Comparison of ENCODE assay signal across 25 cellular contexts in genomic region chr21:42550817-42551216, GRCh38. TPM values are rescaled to one million over a fixed set of nuclear protein-coding genes. Genes with fewer than 3 reads are reported as not detected.
DNase-seq lines count a peak whose midpoint lies in the region; FAIRE-seq and TF ChIP-seq lines count a peak whose summit lies in the region.
"Had no signal": no experiment of that assay in that cellular context is flagged by ENCODE, and none has a peak within 500 bp of the region (broad histone marks: within the 10 kb centered on the region; RNA-seq: fewer than 3 reads in every experiment).

No MANE protein-coding gene starts in this region.

- no peak overlapping the region for H3K56ac ChIP-seq in H1 (replicated peaks; ENCODE audit: insufficient read length, low read depth, low read length)

- H4K20me1 ChIP-seq in H1 (replicated peaks in 1 of 2; ENCODE audit: control insufficient read depth in 1 of 2, insufficient read depth in 2 of 2, low read length in 2 of 2): no peaks in the 10 kb centered on the region

- TF ChIP-seq CTCF in H1 (IDR thresholded peaks at IDR 0.05; ENCODE audit: control extremely low read depth in 1 of 3, insufficient read depth in 1 of 3, low read depth in 1 of 3, low read length in 3 of 3): no peak
- TF ChIP-seq CTCF in GM10248 (IDR thresholded peaks at IDR 0.05; ENCODE audit: control extremely low read depth, extremely low read depth, low read depth, missing control alignments): no peak

- no peak overlapping the region for H4K5ac ChIP-seq in H1 (ENCODE audit: insufficient read length, low read depth, low read length)

- CTCF ChIA-PET in H1 (lab: Charles Lee; ENCODE audit: partially characterized antibody) (interaction anchor here (2.1 kb wide), 1 partner anchor 12 kb away, joined by 7 read pairs; no protein-coding TSS in a partner anchor), GM10248 (lab: Yijun Ruan, JAX) (no interaction called here)

- no peaks in the 10 kb centered on the region for H3K79me1 ChIP-seq in H1 (ENCODE audit: low read depth, low read length)

- no peak overlapping the region for H3K27ac ChIP-seq in H1 (ENCODE audit: low read depth, low read length)
- H3K27ac ChIP-seq in small intestine (ENCODE audit: low read depth in 1 of 2, low read length in 1 of 2): no peak overlapping the region
- H3K27ac ChIP-seq: BLaER1, heart right ventricle, neutrophil, right lobe of liver had no signal

- no peak overlapping the region for H2BK15ac ChIP-seq in H1 (ENCODE audit: low read length)

- H3K14ac ChIP-seq in H1 (ENCODE audit: insufficient read length): no peak overlapping the region

- H2BK20ac ChIP-seq in H1 (ENCODE audit: low read length): no peak overlapping the region

- H2BK120ac ChIP-seq in H1 (replicated peaks; ENCODE audit: low read depth, low read length): no peak overlapping the region

- POLR2A ChIA-PET in H1 (lab: Charles Lee; ENCODE audit: partially characterized antibody): no interaction called here
- POLR2A ChIA-PET in GM10248 (lab: Yijun Ruan, JAX): no interaction called here

- H3K4me3 ChIP-seq in H1 (ENCODE audit: extremely low read depth in 1 of 4, insufficient read depth in 2 of 4, low read depth in 3 of 4, low read length in 4 of 4) (no peak overlapping the region), small intestine (ENCODE audit: low read depth in 1 of 2, low read length in 2 of 2) (no peak overlapping the region)
- H3K4me3 ChIP-seq: BLaER1, heart right ventricle, right lobe of liver had no signal

- H3K36me3 ChIP-seq in H1 (ENCODE audit: control insufficient read depth in 2 of 4, insufficient read depth in 4 of 4, low read length in 3 of 4): peaks cover 2 to 17% (median 3%) of the 10 kb centered on the region in 4 experiments; a peak in 4 of 8 replicates
- peaks cover 13 to 22% of the 10 kb centered on the region in 2 donors for H3K36me3 ChIP-seq in small intestine (ENCODE audit: control insufficient read depth in 2 of 2, insufficient read depth in 2 of 2, low read length in 2 of 2)

- no peak for TF ChIP-seq EP300 in H1 (IDR thresholded peaks at IDR 0.05; ENCODE audit: borderline replicate concordance in 1 of 2, low read depth in 2 of 2, low read length in 2 of 2)

- peak; percentile 58 for FAIRE-seq in H1 (lab: Jason Lieb, UNC)
- no peak for FAIRE-seq in small intestine (lab: Jason Lieb, UNC)
- FAIRE-seq: GM18507, kidney, urothelium cell line had no signal

- H2AFZ ChIP-seq in H1 (ENCODE audit: low read length): no peak overlapping the region

- H3K9ac ChIP-seq in H1 (replicated peaks in 1 of 4; ENCODE audit: extremely low read depth in 1 of 4, low read depth in 3 of 4, low read length in 3 of 4): no peak overlapping the region
- H3K9ac ChIP-seq: BLaER1 had no signal

- H3K23me2 ChIP-seq in H1 (ENCODE audit: low read depth, low read length): no peaks in the 10 kb centered on the region

- no peak for TF ChIP-seq RAD21 in H1 (IDR thresholded peaks at IDR 0.05 in 1 of 2, conservative IDR thresholded peaks at IDR 0.05 in 1 of 2; ENCODE audit: low read depth in 2 of 2, low read length in 2 of 2)

- peak overlapping the region in 1 of 2 experiments; percentile 31; a peak in 1 of 4 replicates for H3K4me2 ChIP-seq in H1 (ENCODE audit: insufficient read depth in 1 of 2, low read depth in 2 of 2, low read length in 2 of 2)
- H3K4me2 ChIP-seq: BLaER1 had no signal

- peak; percentile 89 for DNase-seq in NCI-H2107 treated with DMSO at 0.1 percent for 48 hours (lab: John Stamatoyannopoulos, UW; ENCODE audit: unreplicated experiment)
- DNase-seq in NCI-H2107 (lab: John Stamatoyannopoulos, UW): no peak
- DNase-seq in NCI-H2196 (lab: John Stamatoyannopoulos, UW; ENCODE audit: unreplicated experiment): peak; percentile 78
- no peak for DNase-seq in H1 (ENCODE audit: low read depth in 1 of 2, low spot score in 2 of 2)
- peak; percentile 52 for DNase-seq in small intestine
- no peak for DNase-seq in HUDEP-2 (lab: John Stamatoyannopoulos, UW; ENCODE audit: unreplicated experiment in 76 of 76)
- no peak for DNase-seq in activated CD8-positive, alpha-beta memory T cell treated with anti-CD3 and anti-CD28 coated beads for 24 hours
- DNase-seq in GM10248 (ENCODE audit: extremely low spot score): no peak
- DNase-seq: activated CD8-positive, alpha-beta memory T cell treated with anti-CD3 and anti-CD28 coated beads, Interleukin-2, amount 10 ng/mL, durations not matched to agents 7 days and 5 days; activated gamma-delta T cell; amniotic stem cell; central memory CD4-positive, alpha-beta T cell; effector CD4-positive, alpha-beta T cell; heart right ventricle; kidney; NCI-H446 treated with DMSO at 0.1 percent for 48 hours; right lobe of liver; Right ventricle myocardium superior; stimulated activated naive CD8-positive, alpha-beta T cell treated with anti-CD3 and anti-CD28 coated beads, Interleukin-15, amount 100 ng/mL, for 72 hours; T-helper 17 cell had no signal

- no peak overlapping the region for H3K18ac ChIP-seq in H1 (ENCODE audit: extremely low read depth, low read length)

- H2BK5ac ChIP-seq in H1 (ENCODE audit: low read depth, low read length): no peak overlapping the region

- H3K4ac ChIP-seq in H1 (replicated peaks; ENCODE audit: insufficient read length, low read depth, low read length): no peak overlapping the region

- no peak overlapping the region for H4K8ac ChIP-seq in H1 (ENCODE audit: extremely low read depth, insufficient read depth, low read length)

- no peak overlapping the region for H3K23ac ChIP-seq in H1 (ENCODE audit: insufficient read length)

- H3K9me3 ChIP-seq in H1 (ENCODE audit: insufficient read depth in 2 of 2, low read depth in 1 of 2, low read length in 1 of 2) (no peaks in the 10 kb centered on the region), small intestine (ENCODE audit: control insufficient read depth, low read depth) (no peaks in the 10 kb centered on the region)
- H3K9me3 ChIP-seq: BLaER1, heart right ventricle, neutrophil, right lobe of liver had no signal

- no peak for TF ChIP-seq POLR2A in H1 (IDR thresholded peaks at IDR 0.05; ENCODE audit: control extremely low read depth in 1 of 2, low read depth in 2 of 2, low read length in 2 of 2)

- H3K4me1 ChIP-seq in H1 (replicated peaks in 1 of 4; ENCODE audit: control insufficient read depth in 3 of 4, insufficient read depth in 4 of 4, low read length in 3 of 4) (peaks cover 0 to 5% (median 0%) of the 10 kb centered on the region in 4 experiments; a peak in 3 of 7 replicates), small intestine (ENCODE audit: control insufficient read depth in 2 of 2, insufficient read depth in 1 of 2, low read depth in 1 of 2, low read length in 1 of 2) (no peaks in the 10 kb centered on the region)
- H3K4me1 ChIP-seq: heart right ventricle, right lobe of liver had no signal

- H3K27me3 ChIP-seq in H1 (replicated peaks in 1 of 4; ENCODE audit: control insufficient read depth in 3 of 4, extremely low read depth in 1 of 4, insufficient read depth in 3 of 4, low read length in 3 of 4) (no peaks in the 10 kb centered on the region), small intestine (ENCODE audit: control insufficient read depth in 2 of 2, insufficient read depth in 2 of 2, low read length in 2 of 2) (no peaks in the 10 kb centered on the region)
- H3K27me3 ChIP-seq: BLaER1, heart right ventricle, neutrophil, right lobe of liver had no signal

- no peak overlapping the region for H4K91ac ChIP-seq in H1 (replicated peaks; ENCODE audit: insufficient read length, low read length)

- H2BK12ac ChIP-seq in H1 (ENCODE audit: low read depth, low read length): no peak overlapping the region

- 79% methylated on average over 3 of the region's 3 CpGs; no CpG with 5 or more reads in 1 of the 2 experiments for WGBS in H1 (ENCODE audit: extremely low coverage in 1 of 2, insufficient coverage in 1 of 2, insufficient read length in 1 of 2, insufficient replicate concordance in 2 of 2, low coverage in 1 of 2, low lambda C conversion rate in 2 of 2, missing lambda C conversion rate in 1 of 2), 2 experiments
- 13 to 58% (median 37%) methylated on average over 3 of the region's 3 CpGs for whole genome bisulfite sequencing in small intestine, 3 donors

- no peaks in the 10 kb centered on the region for H3K79me2 ChIP-seq in H1 (ENCODE audit: control insufficient read depth in 1 of 2, insufficient read depth in 2 of 2, low read length in 2 of 2)

- no peak overlapping the region for H2AK5ac ChIP-seq in H1 (ENCODE audit: low read depth, low read length)

TF ChIP-seq in H1, 55 proteins besides CTCF, POLR2A, EP300 and RAD21 (continues in another document):
- TF ChIP-seq JUN (IDR thresholded peaks at IDR 0.05; ENCODE audit: low read depth, low read length) (no peak), USF2 (IDR thresholded peaks at IDR 0.05; ENCODE audit: low read length) (no peak), PHF8 (conservative IDR thresholded peaks at IDR 0.05; ENCODE audit: low read depth, low read length) (no peak)

RNA-seq across cellular contexts. Expression of gene SLC37A1, which starts 37.2 kb away (rescaled TPM):
- 23.7 and 30.9 TPM in 2 replicates for total RNA-seq in H1 (2021; fragmentation: NEBNext Ultra II Directional; extraction: Animal tissue kit (Norgen Biotek cat#: 25700))
- polyA plus RNA-seq in H1 (2011; rRNA removed): 15.6 and 21.8 TPM in 2 replicates
- polyA plus RNA-seq in H1 (2011; cell fraction: cytosol; rRNA removed): 17.7 TPM
- polyA plus RNA-seq in H1 (2011; cell fraction: nucleus; rRNA removed): 45.7 TPM
- 18.7 to 35.5 TPM (median 31.5 TPM) in 4 replicates for polyA plus RNA-seq in H1 (2012, experiment 1 of 2)
- 20.3 TPM for polyA plus RNA-seq in H1 (2012, experiment 2 of 2)
- polyA plus RNA-seq in H1 (2013, experiment 1 of 2): 29.6 TPM
- polyA plus RNA-seq in H1 (2013, experiment 2 of 2): 31.0 TPM
- polyA minus RNA-seq in H1 (2011; rRNA and poly(A)+ RNA removed): 23.3 and 27.0 TPM in 2 replicates
- polyA minus RNA-seq in H1 (2011; cell fraction: cytosol; rRNA and poly(A)+ RNA removed): 21.7 TPM
- polyA minus RNA-seq in H1 (2011; cell fraction: nucleus; rRNA and poly(A)+ RNA removed): 33.3 TPM
- 10 to 100 TPM; 33.2 to 80.7 (median 42.0) TPM for polyA plus RNA-seq in small intestine

RNA-seq across cellular contexts. Expression of gene RSPH1, which starts 54.8 kb away (rescaled TPM):
- 0.36 TPM in 1 of 2 replicates, not detected in the other for total RNA-seq in H1 (2021; fragmentation: NEBNext Ultra II Directional; extraction: Animal tissue kit (Norgen Biotek cat#: 25700))
- 0.08 and 0.24 TPM in 2 replicates for polyA plus RNA-seq in H1 (2011; rRNA removed)
- polyA plus RNA-seq in H1 (2011; cell fraction: cytosol; rRNA removed): 0.39 TPM
- polyA plus RNA-seq in H1 (2011; cell fraction: nucleus; rRNA removed): 0.23 TPM
- 0.37 to 0.63 TPM (median 0.46 TPM) in 4 replicates for polyA plus RNA-seq in H1 (2012, experiment 1 of 2)
- 0.33 TPM for polyA plus RNA-seq in H1 (2012, experiment 2 of 2)
- polyA plus RNA-seq in H1 (2013, experiment 1 of 2): 0.34 TPM
- polyA plus RNA-seq in H1 (2013, experiment 2 of 2): 0.42 TPM
- polyA minus RNA-seq in H1 (2011; rRNA and poly(A)+ RNA removed): 0.17 TPM in 1 of 2 replicates, not detected in the other
- polyA minus RNA-seq in H1 (2011; cell fraction: cytosol; rRNA and poly(A)+ RNA removed): not detected
- polyA minus RNA-seq in H1 (2011; cell fraction: nucleus; rRNA and poly(A)+ RNA removed): 0.30 TPM
- 10 to 100 TPM in 2 of 3 donors, 1 to 10 TPM in 1; 3.8 to 14.1 (median 11.2) TPM for polyA plus RNA-seq in small intestine
- total RNA-seq: A172; activated CD8-positive, alpha-beta memory T cell treated with anti-CD3 and anti-CD28 coated beads, Interleukin-2, amount 10 ng/mL, durations not matched to agents 7 days and 5 days; Right ventricle myocardium superior had no signal

Comparison
In these comparisons a context has a peak if more than half of its experiments do, and no peak if none do; other contexts are left out.
1. DNase-seq: peak in NCI-H2107 treated with DMSO at 0.1 percent for 48 hours (single experiment), NCI-H2196 (single experiment) and small intestine (single experiment); none in NCI-H2107 (single experiment), H1 (0 of 2), HUDEP-2 (0 of 76), activated CD8-positive, alpha-beta memory T cell treated with anti-CD3 and anti-CD28 coated beads for 24 hours (single experiment) and GM10248 (single experiment).